In the genomic region with DNA sequence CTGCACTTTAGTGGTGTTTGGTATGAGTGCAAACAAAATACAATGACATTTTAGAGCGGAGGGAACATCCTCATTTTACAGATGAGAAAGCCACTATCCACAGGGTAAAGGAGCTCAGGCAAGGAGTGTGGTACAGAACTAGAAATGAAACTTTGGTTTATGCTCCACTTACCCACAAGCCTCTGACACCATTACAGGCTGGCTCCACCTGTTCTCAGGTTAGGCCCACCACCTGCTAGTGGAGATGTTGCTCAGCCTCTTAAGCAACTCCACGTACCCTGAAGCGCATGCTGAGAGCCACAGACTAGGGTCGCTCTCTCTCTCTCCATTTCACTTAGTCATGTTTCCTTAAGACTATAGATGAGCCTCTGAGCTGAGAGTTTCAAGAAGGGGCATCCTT, we compare ENCODE assay signal across 27 cellular contexts.
DNase-seq lines count a peak whose midpoint lies in the region; ATAC-seq and TF ChIP-seq lines count a peak whose summit lies in the region.
"Had no signal": no experiment of that assay in that cellular context is flagged by ENCODE, and none has a peak within 500 bp of the region (broad histone marks: within the 10 kb centered on the region; RNA-seq: fewer than 3 reads in every experiment).

No MANE protein-coding gene starts in this region.

- H3K27me3 Mint-ChIP-seq in activated CD4-positive, alpha-beta T cell treated with anti-CD3 and anti-CD28 coated beads, Interleukin-2, amount 10 ng/mL, durations not matched to agents 24 days and 14 days = peaks cover 5% of the 10 kb centered on the region
- peaks cover 2% of the 10 kb centered on the region for H3K27me3 Mint-ChIP-seq in activated CD4-positive, alpha-beta T cell treated with anti-CD3 and anti-CD28 coated beads for 36 hours

- TF ChIP-seq CTCF in testis (IDR thresholded peaks at IDR 0.05) = no peak

- intact Hi-C loops in activated CD4-positive, alpha-beta T cell treated with anti-CD3 and anti-CD28 coated beads, Interleukin-2, amount 10 ng/mL, durations not matched to agents 24 days and 14 days (cut with micrococcal nuclease) = no loop called here
- intact Hi-C loops in activated CD4-positive, alpha-beta T cell treated with anti-CD3 and anti-CD28 coated beads for 36 hours (cut with DNase I, micrococcal nuclease) = no loop called here
- intact Hi-C loops in testis (cut with DNase I; ENCODE audit: low total_unique reads) = no loop called here

- H3K9me3 Mint-ChIP-seq in activated CD4-positive, alpha-beta T cell treated with anti-CD3 and anti-CD28 coated beads, Interleukin-2, amount 10 ng/mL, durations not matched to agents 24 days and 14 days = no peaks in the 10 kb centered on the region
- H3K9me3 Mint-ChIP-seq in activated CD4-positive, alpha-beta T cell treated with anti-CD3 and anti-CD28 coated beads for 36 hours (ENCODE audit: low read depth) = no peaks in the 10 kb centered on the region
- H3K9me3 Mint-ChIP-seq: nephron had no signal

- H3K27ac Mint-ChIP-seq in activated CD4-positive, alpha-beta T cell treated with anti-CD3 and anti-CD28 coated beads, Interleukin-2, amount 10 ng/mL, durations not matched to agents 24 days and 14 days = no peak overlapping the region
- no peak overlapping the region for H3K27ac Mint-ChIP-seq in activated CD4-positive, alpha-beta T cell treated with anti-CD3 and anti-CD28 coated beads for 36 hours
- H3K27ac Mint-ChIP-seq: activated naive CD4-positive, alpha-beta T cell treated with anti-CD3 and anti-CD28 coated beads, Interleukin-2, amount 50 U/mL, for 24 hours; CD4-positive, alpha-beta memory T cell; nephron; stimulated activated effector memory CD8-positive, alpha-beta T cell treated with anti-CD3 and anti-CD28 coated beads, Interleukin-12 subunit alpha, Interleukin-12 subunit beta, amount 100 ng/mL, for 72 hours had no signal

- POLR2A ChIA-PET in activated CD4-positive, alpha-beta T cell treated with anti-CD3 and anti-CD28 coated beads for 36 hours (lab: Charles Lee) = no interaction called here

- no peak overlapping the region for H3K27ac ChIP-seq in testis
- no peak overlapping the region for H3K27ac ChIP-seq in caudate nucleus (ENCODE audit: low read depth, low read length)
- H3K27ac ChIP-seq: dorsolateral prefrontal cortex, lower lobe of right lung, pancreas had no signal

- peak; percentile 23 for DNase-seq in activated CD4-positive, alpha-beta T cell treated with anti-CD3 and anti-CD28 coated beads, Interleukin-2, amount 10 ng/mL, durations not matched to agents 24 days and 14 days
- DNase-seq in activated CD4-positive, alpha-beta T cell treated with anti-CD3 and anti-CD28 coated beads for 36 hours = no peak
- DNase-seq in testis (no peak), caudate nucleus (lab: John Stamatoyannopoulos, UW) (no peak), NCI-H2081 (lab: John Stamatoyannopoulos, UW) (no peak), cerebellar nuclear complex (lab: John Stamatoyannopoulos, UW) (no peak)
- DNase-seq: activated CD4-positive, alpha-beta T cell treated with anti-CD3 and anti-CD28 coated beads, Interleukin-2, amount 50 U/mL, for 1 hour; AML-193; CD4-positive, alpha-beta memory T cell; central memory CD4-positive, alpha-beta T cell; dorsolateral prefrontal cortex; HCEC 1CT; kidney; lower lobe of right lung; NCI-H1092; NCI-H187; NCI-H226; NCI-H748 treated with DMSO at 0.1 percent for 48 hours; pancreas; SK-N-SH; stimulated activated CD4-positive, alpha-beta T cell treated with anti-CD3 and anti-CD28 coated beads, Interleukin-2, amount 100 ng/mL, for 48 hours; T-helper 2 cell had no signal

- no peaks in the 10 kb centered on the region for H3K36me3 ChIP-seq in testis (ENCODE audit: low read depth, missing control alignments)
- H3K36me3 ChIP-seq: lower lobe of right lung, pancreas had no signal

- no peak for TF ChIP-seq POLR2A in testis (IDR thresholded peaks at IDR 0.05)

- CTCF ChIA-PET in activated CD4-positive, alpha-beta T cell treated with anti-CD3 and anti-CD28 coated beads for 36 hours (lab: Charles Lee) = interaction anchor here (1.6 kb wide), 1 partner anchor 25 kb away, joined by 5 read pairs; no protein-coding TSS in a partner anchor

- ATAC-seq in activated CD4-positive, alpha-beta T cell treated with anti-CD3 and anti-CD28 coated beads for 36 hours = no peak
- ATAC-seq in GM21619 (IDR thresholded peaks at IDR 0.05; ENCODE audit: unreplicated experiment) (peak; percentile 48), HG03039 (IDR thresholded peaks at IDR 0.05; ENCODE audit: unreplicated experiment) (peak; percentile 50)
- ATAC-seq: lower lobe of right lung; pancreas; stimulated activated effector memory CD8-positive, alpha-beta T cell treated with anti-CD3 and anti-CD28 coated beads, Interleukin-12 subunit alpha, Interleukin-12 subunit beta, amount 100 ng/mL, for 72 hours had no signal

- WGBS in testis, 2 donors = 87 to 94% methylated on average over 4 of the region's 4 CpGs

- H3K36me3 Mint-ChIP-seq in activated CD4-positive, alpha-beta T cell treated with anti-CD3 and anti-CD28 coated beads, Interleukin-2, amount 10 ng/mL, durations not matched to agents 24 days and 14 days (ENCODE audit: low read depth) = no peaks in the 10 kb centered on the region
- H3K36me3 Mint-ChIP-seq in activated CD4-positive, alpha-beta T cell treated with anti-CD3 and anti-CD28 coated beads for 36 hours (ENCODE audit: low read depth) = no peaks in the 10 kb centered on the region
- H3K36me3 Mint-ChIP-seq: stimulated activated effector memory CD8-positive, alpha-beta T cell treated with anti-CD3 and anti-CD28 coated beads, Interleukin-12 subunit alpha, Interleukin-12 subunit beta, amount 100 ng/mL, for 72 hours had no signal

- H3K27me3 ChIP-seq in testis = no peaks in the 10 kb centered on the region
- H3K27me3 ChIP-seq: dorsolateral prefrontal cortex, pancreas had no signal

- peaks cover 2% of the 10 kb centered on the region for H3K4me1 Mint-ChIP-seq in activated CD4-positive, alpha-beta T cell treated with anti-CD3 and anti-CD28 coated beads, Interleukin-2, amount 10 ng/mL, durations not matched to agents 24 days and 14 days
- no peaks in the 10 kb centered on the region for H3K4me1 Mint-ChIP-seq in activated CD4-positive, alpha-beta T cell treated with anti-CD3 and anti-CD28 coated beads for 36 hours
- H3K4me1 Mint-ChIP-seq: activated naive CD4-positive, alpha-beta T cell treated with anti-CD3 and anti-CD28 coated beads, Interleukin-2, amount 50 U/mL, for 24 hours; CD4-positive, alpha-beta memory T cell; stimulated activated effector memory CD8-positive, alpha-beta T cell treated with anti-CD3 and anti-CD28 coated beads, Interleukin-12 subunit alpha, Interleukin-12 subunit beta, amount 100 ng/mL, for 72 hours had no signal

- no peaks in the 10 kb centered on the region for H3K4me1 ChIP-seq in testis
- H3K4me1 ChIP-seq: lower lobe of right lung, pancreas had no signal

- no peak overlapping the region for H3K4me3 Mint-ChIP-seq in activated CD4-positive, alpha-beta T cell treated with anti-CD3 and anti-CD28 coated beads, Interleukin-2, amount 10 ng/mL, durations not matched to agents 24 days and 14 days
- H3K4me3 Mint-ChIP-seq in activated CD4-positive, alpha-beta T cell treated with anti-CD3 and anti-CD28 coated beads for 36 hours = no peak overlapping the region
- H3K4me3 Mint-ChIP-seq: activated naive CD4-positive, alpha-beta T cell treated with anti-CD3 and anti-CD28 coated beads, Interleukin-2, amount 50 U/mL, for 24 hours; CD4-positive, alpha-beta memory T cell; nephron; stimulated activated effector memory CD8-positive, alpha-beta T cell treated with anti-CD3 and anti-CD28 coated beads, Interleukin-12 subunit alpha, Interleukin-12 subunit beta, amount 100 ng/mL, for 72 hours had no signal

- no peak overlapping the region for H3K4me3 ChIP-seq in testis
- H3K4me3 ChIP-seq: dorsolateral prefrontal cortex, lower lobe of right lung, pancreas had no signal

- no peaks in the 10 kb centered on the region for H3K9me3 ChIP-seq in testis
- H3K9me3 ChIP-seq: lower lobe of right lung, pancreas, SK-N-SH had no signal
